Comparison of ENCODE assay signal across 11 cellular contexts in the genomic region with DNA sequence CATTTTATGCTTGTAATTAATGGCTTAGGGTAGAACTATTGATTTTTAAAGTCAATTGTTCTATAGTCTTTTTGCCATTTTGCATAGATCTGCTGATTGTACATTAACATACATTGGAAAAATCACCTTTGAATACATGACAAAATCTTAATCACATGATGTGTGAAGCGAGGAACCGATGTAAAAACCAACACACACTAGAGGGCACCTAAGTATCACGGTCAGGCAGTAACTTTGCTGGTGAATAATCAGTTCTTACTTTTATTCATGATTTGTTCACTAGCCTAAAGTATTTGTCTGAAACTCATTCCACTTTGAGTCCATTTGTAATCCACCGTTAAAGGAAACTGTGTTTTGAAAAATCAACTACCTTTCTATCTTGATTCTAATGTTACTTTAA. TPM values are rescaled to one million over a fixed set of nuclear protein-coding genes. Genes with fewer than 3 reads are reported as not detected.
DNase-seq lines count a peak whose midpoint lies in the region; ATAC-seq, FAIRE-seq and TF ChIP-seq lines count a peak whose summit lies in the region.
"Had no signal": no experiment of that assay in that cellular context is flagged by ENCODE, and none has a peak within 500 bp of the region (broad histone marks: within the 10 kb centered on the region; RNA-seq: fewer than 3 reads in every experiment).

No MANE protein-coding gene starts in this region.

- H4K20me1 ChIP-seq in IMR-90 (ENCODE audit: insufficient read depth, low read length) (no peaks in the 10 kb centered on the region), keratinocyte (ENCODE audit: control insufficient read depth, extremely low read depth, insufficient read depth, low read length) (no peaks in the 10 kb centered on the region)

- H3K9me3 Mint-ChIP-seq in CD4-positive, CD25-positive, alpha-beta regulatory T cell = no peaks in the 10 kb centered on the region
- H3K9me3 Mint-ChIP-seq: naive thymus-derived CD4-positive, alpha-beta T cell had no signal

- intact Hi-C loops in IMR-90 (cut with micrococcal nuclease) (loop anchor here (1.0 kb wide), 1 partner anchor 113 kb away; no protein-coding TSS in a partner anchor), spleen (cut with DNase I; ENCODE audit: low total_unique reads) (no loop called here)

- H3K4me3 ChIP-seq in CD4-positive, CD25-positive, alpha-beta regulatory T cell (ENCODE audit: low read depth, low read length) = no peak overlapping the region
- H3K4me3 ChIP-seq in IMR-90 (ENCODE audit: insufficient read depth, low read depth, low read length) (no peak overlapping the region), keratinocyte (ENCODE audit: control insufficient read depth in 2 of 3, extremely low read depth in 1 of 3, insufficient read depth in 2 of 3, low read depth in 1 of 3, low read length in 3 of 3) (no peak overlapping the region), spleen (no peak overlapping the region)

- no peaks in the 10 kb centered on the region for H3K79me2 ChIP-seq in keratinocyte (ENCODE audit: control insufficient read depth, insufficient read depth, low read length)

- no peak overlapping the region for H3K27ac Mint-ChIP-seq in CD4-positive, CD25-positive, alpha-beta regulatory T cell
- H3K27ac Mint-ChIP-seq: naive thymus-derived CD4-positive, alpha-beta T cell had no signal

- ATAC-seq in CD4-positive, CD25-positive, alpha-beta regulatory T cell (ENCODE audit: low read depth in 2 of 2) = no peak
- ATAC-seq in IMR-90 (ENCODE audit: low read depth) (no peak), HG03045 (IDR thresholded peaks at IDR 0.05; ENCODE audit: unreplicated experiment) (no peak)
- ATAC-seq: naive thymus-derived CD4-positive, alpha-beta T cell had no signal

- no peak overlapping the region for H2BK20ac ChIP-seq in IMR-90 (ENCODE audit: low read depth, low read length)

- H2AFZ ChIP-seq in IMR-90 (replicated peaks; ENCODE audit: low read length, poor library complexity) (no peak overlapping the region), keratinocyte (ENCODE audit: control insufficient read depth, low read length) (no peak overlapping the region)

- H3K9me1 ChIP-seq in IMR-90 (ENCODE audit: insufficient read depth, low read length) (no peaks in the 10 kb centered on the region), keratinocyte (ENCODE audit: control insufficient read depth, extremely low read depth, insufficient read depth, low read length) (no peaks in the 10 kb centered on the region)

- CTCF ChIA-PET in IMR-90 (lab: Yijun Ruan, JAX) = no interaction called here

- TF ChIP-seq RAD21 in IMR-90 (IDR thresholded peaks at IDR 0.05; ENCODE audit: low read length) = peak; percentile 62

- TF ChIP-seq POLR2A in IMR-90 (IDR thresholded peaks at IDR 0.05; ENCODE audit: low read depth, low read length) (no peak), spleen (IDR thresholded peaks at IDR 0.05) (no peak)

- BruUV-seq in IMR-90 (replicated peaks; lab: Mats Ljungman, UMichigan) = no TSS peak

- H2BK15ac ChIP-seq in IMR-90 (ENCODE audit: low read depth, low read length) = no peak overlapping the region

- H3K18ac ChIP-seq in IMR-90 (ENCODE audit: low read depth, low read length) = no peak overlapping the region

- no peak overlapping the region for H4K8ac ChIP-seq in IMR-90 (ENCODE audit: low read depth in 2 of 2, low read length in 2 of 2)

- H3K23ac ChIP-seq in IMR-90 (ENCODE audit: low read depth, low read length) = no peak overlapping the region

- H3K9ac ChIP-seq in IMR-90 (ENCODE audit: low read depth, low read length) = no peak overlapping the region
- no peak overlapping the region for H3K9ac ChIP-seq in keratinocyte (ENCODE audit: control insufficient read depth, extremely low read depth, insufficient read depth, low read length)

- H2BK120ac ChIP-seq in IMR-90 (ENCODE audit: low read depth, low read length) = no peak overlapping the region

- no peaks in the 10 kb centered on the region for H3K36me3 ChIP-seq in CD4-positive, CD25-positive, alpha-beta regulatory T cell (ENCODE audit: control insufficient read depth, insufficient read depth, low read length)
- H3K36me3 ChIP-seq in IMR-90 (ENCODE audit: control insufficient read depth, insufficient read depth, low read length) (no peaks in the 10 kb centered on the region), keratinocyte (ENCODE audit: control insufficient read depth in 2 of 2, extremely low read depth in 1 of 2, insufficient read depth in 2 of 2, low read length in 2 of 2) (no peaks in the 10 kb centered on the region), spleen (no peaks in the 10 kb centered on the region)

- no peaks in the 10 kb centered on the region for H3K27me3 Mint-ChIP-seq in CD4-positive, CD25-positive, alpha-beta regulatory T cell
- H3K27me3 Mint-ChIP-seq: naive thymus-derived CD4-positive, alpha-beta T cell had no signal

- H2AK9ac ChIP-seq in IMR-90 (replicated peaks; ENCODE audit: low read depth, low read length, poor library complexity) = no peak overlapping the region

- no peaks in the 10 kb centered on the region for H3K4me1 Mint-ChIP-seq in CD4-positive, CD25-positive, alpha-beta regulatory T cell

- peaks cover 3% of the 10 kb centered on the region for H3K36me3 Mint-ChIP-seq in CD4-positive, CD25-positive, alpha-beta regulatory T cell

- H3K4me2 ChIP-seq in IMR-90 (ENCODE audit: low read depth, low read length) = no peak overlapping the region
- H3K4me2 ChIP-seq in keratinocyte (ENCODE audit: control insufficient read depth, extremely low read depth, insufficient read depth, low read depth, low read length) = no peak overlapping the region

- no peak overlapping the region for H3K14ac ChIP-seq in IMR-90 (replicated peaks; ENCODE audit: low read depth, low read length)

- H3K27ac ChIP-seq in CD4-positive, CD25-positive, alpha-beta regulatory T cell (ENCODE audit: insufficient read depth, low read length, poor library complexity, severe bottlenecking) = no peak overlapping the region
- no peak overlapping the region for H3K27ac ChIP-seq in IMR-90 (ENCODE audit: insufficient read depth, low read length)
- H3K27ac ChIP-seq in VCaP = no peak overlapping the region
- H3K27ac ChIP-seq in keratinocyte (ENCODE audit: control insufficient read depth, insufficient read depth, low read length) = no peak overlapping the region
- no peak overlapping the region for H3K27ac ChIP-seq in spleen

- no peak overlapping the region for H4K5ac ChIP-seq in IMR-90 (ENCODE audit: low read depth, low read length)

- FAIRE-seq in keratinocyte (lab: Jason Lieb, UNC) = no peak

- no CpG with 5 or more reads among the region's 4 CpGs for WGBS in IMR-90 (ENCODE audit: extremely low coverage in 2 of 2, insufficient read length in 1 of 2), 2 experiments
- WGBS in spleen, 5 donors = 72 to 87% (median 79%) methylated on average over 4 of the region's 4 CpGs

- in situ Hi-C loops in IMR-90 (cut with MboI; ENCODE audit: low sequenced_read_pairs) = no loop called here

- H3K27me3 ChIP-seq in CD4-positive, CD25-positive, alpha-beta regulatory T cell (ENCODE audit: control insufficient read depth, insufficient read depth, low read length) = no peaks in the 10 kb centered on the region
- H3K27me3 ChIP-seq in IMR-90 (ENCODE audit: control insufficient read depth, insufficient read depth, low read length) = peaks cover 12% of the 10 kb centered on the region
- no peaks in the 10 kb centered on the region for H3K27me3 ChIP-seq in keratinocyte (ENCODE audit: control insufficient read depth, extremely low read depth, insufficient read depth, low read length)
- H3K27me3 ChIP-seq in spleen (replicated peaks in 1 of 7) = no peaks in the 10 kb centered on the region

- POLR2A ChIA-PET in IMR-90 (lab: Charles Lee; ENCODE audit: unreplicated experiment) = no interaction called here

- H2AK5ac ChIP-seq in IMR-90 (ENCODE audit: low read depth, low read length) = no peak overlapping the region

- no peak overlapping the region for H2BK5ac ChIP-seq in IMR-90 (ENCODE audit: low read depth, low read length, poor library complexity, severe bottlenecking)

- no peaks in the 10 kb centered on the region for H3K9me3 ChIP-seq in CD4-positive, CD25-positive, alpha-beta regulatory T cell (ENCODE audit: control insufficient read depth in 2 of 2, low read length in 2 of 2)
- no peaks in the 10 kb centered on the region for H3K9me3 ChIP-seq in IMR-90 (ENCODE audit: control insufficient read depth, insufficient read depth, low read length)
- no peaks in the 10 kb centered on the region for H3K9me3 ChIP-seq in keratinocyte (ENCODE audit: control insufficient read depth, low read depth, low read length)
- H3K9me3 ChIP-seq in spleen = no peaks in the 10 kb centered on the region

- no peaks in the 10 kb centered on the region for H3K79me1 ChIP-seq in IMR-90 (ENCODE audit: low read depth in 1 of 2, low read length in 2 of 2)

- H4K91ac ChIP-seq in IMR-90 (ENCODE audit: insufficient read depth, low read depth, low read length) = no peak overlapping the region

- no peak overlapping the region for H3K4ac ChIP-seq in IMR-90 (ENCODE audit: low read depth, low read length)

- H3K4me1 ChIP-seq in CD4-positive, CD25-positive, alpha-beta regulatory T cell (ENCODE audit: control insufficient read depth, insufficient read depth, low read length, poor library complexity, severe bottlenecking) = no peaks in the 10 kb centered on the region
- H3K4me1 ChIP-seq in IMR-90 (ENCODE audit: control insufficient read depth, insufficient read depth, low read length) (no peaks in the 10 kb centered on the region), keratinocyte (ENCODE audit: control insufficient read depth, extremely low read depth, insufficient read depth, low read length) (no peaks in the 10 kb centered on the region), spleen (no peaks in the 10 kb centered on the region)

- TF ChIP-seq CTCF in IMR-90 (conservative IDR thresholded peaks at IDR 0.05; ENCODE audit: low read depth, low read length) (peak; percentile 48), VCaP (conservative IDR thresholded peaks at IDR 0.05) (peak; percentile 82), keratinocyte (optimal IDR thresholded peaks at IDR 0.05 in 1 of 3, IDR thresholded peaks at IDR 0.05 in 1 of 3, conservative IDR thresholded peaks at IDR 0.05 in 1 of 3; ENCODE audit: extremely low read depth in 1 of 3, insufficient read depth in 2 of 3, low read length in 3 of 3) (peak in 2 of 3 experiments; percentile 28 to 47), spleen (IDR thresholded peaks at IDR 0.05 in 8 of 11, conservative IDR thresholded peaks at IDR 0.05 in 3 of 11) (no peak)

- dilution Hi-C loops in IMR-90 (cut with HindIII; ENCODE audit: low sequenced_read_pairs, unreplicated experiment) (no loop called here), keratinocyte (cut with MboI; ENCODE audit: extremely low pct_ligation_motif_present, low sequenced_read_pairs) (no loop called here)

- no peak overlapping the region for H3K4me3 Mint-ChIP-seq in CD4-positive, CD25-positive, alpha-beta regulatory T cell
- H3K4me3 Mint-ChIP-seq: naive thymus-derived CD4-positive, alpha-beta T cell had no signal

- H3K56ac ChIP-seq in IMR-90 (ENCODE audit: extremely low read depth, insufficient read depth, low read length) = no peak overlapping the region

- peak in 2 of 3 donors; percentile 1 to 50 for DNase-seq in CD4-positive, CD25-positive, alpha-beta regulatory T cell
- DNase-seq in IMR-90 (peak; percentile 38), keratinocyte (ENCODE audit: low read depth, low spot score) (no peak), spleen (no peak), iPS-NIHi11 (ENCODE audit: low spot score) (no peak), NCI-H2196 (lab: John Stamatoyannopoulos, UW; ENCODE audit: unreplicated experiment) (no peak)
- DNase-seq: activated naive CD4-positive, alpha-beta T cell; NCI-H2029 had no signal

RNA-seq across cellular contexts. Expression of gene JHY, which starts 28.2 kb away (rescaled TPM):
- 1.9 TPM for total RNA-seq in CD4-positive, CD25-positive, alpha-beta regulatory T cell
- polyA plus RNA-seq in CD4-positive, CD25-positive, alpha-beta regulatory T cell = 1 to 10 TPM in 3 of 4 donors, under 1 TPM in 1; 0.67 to 2.1 (median 1.5) TPM
- total RNA-seq in IMR-90 (2012; rRNA removed) (0.54 and 0.56 TPM in 2 replicates), spleen (1 to 10 TPM; 3.8 to 5.6 (median 5.4) TPM)
- polyA plus RNA-seq in IMR-90 (2012; rRNA removed) (0.46 and 0.51 TPM in 2 replicates), keratinocyte (3.6 to 4.0 TPM (median 3.9 TPM) in 3 replicates), spleen (1 to 10 TPM; 1.0 to 1.9 (median 1.7) TPM)
- 0.14 and 0.24 TPM in 2 replicates for polyA plus RNA-seq in IMR-90 (2012; cell fraction: cytosol; rRNA removed)
- 0.11 and 0.48 TPM in 2 replicates for polyA plus RNA-seq in IMR-90 (2012; cell fraction: nucleus; rRNA removed; ENCODE audit: low replicate concordance)
- 2.8 TPM for polyA plus RNA-seq in keratinocyte (2011; ENCODE audit: low read depth)
- 3.9 and 5.4 TPM in 2 replicates for polyA plus RNA-seq in keratinocyte (2011; cell fraction: cytosol; rRNA removed)
- 3.9 and 4.4 TPM in 2 replicates for polyA plus RNA-seq in keratinocyte (2011; cell fraction: nucleus; rRNA removed)
- polyA plus RNA-seq in keratinocyte (2012; ENCODE audit: low replicate concordance) = 2.8 and 3.3 TPM in 2 replicates
- polyA minus RNA-seq in keratinocyte = 1.7 to 3.8 TPM (median 3.0 TPM) in 3 replicates
- 1.3 TPM for polyA minus RNA-seq in keratinocyte (2011; cell fraction: cytosol; rRNA and poly(A)+ RNA removed)
- 2.2 and 3.7 TPM in 2 replicates for polyA minus RNA-seq in keratinocyte (2011; cell fraction: nucleus; rRNA and poly(A)+ RNA removed)

Comparison
In these comparisons a context has a peak if more than half of its experiments do, and no peak if none do; other contexts are left out.
1. DNase-seq: peak in CD4-positive, CD25-positive, alpha-beta regulatory T cell (2 of 3) and IMR-90 (single experiment); none in keratinocyte (single experiment), spleen (single experiment), iPS-NIHi11 (single experiment) and NCI-H2196 (single experiment).
2. CTCF ChIP-seq: peak in IMR-90 (single experiment), VCaP (single experiment) and keratinocyte (2 of 3); none in spleen (0 of 11).